Comparison of ENCODE assay signal across 1 cellular context in the genomic region with DNA sequence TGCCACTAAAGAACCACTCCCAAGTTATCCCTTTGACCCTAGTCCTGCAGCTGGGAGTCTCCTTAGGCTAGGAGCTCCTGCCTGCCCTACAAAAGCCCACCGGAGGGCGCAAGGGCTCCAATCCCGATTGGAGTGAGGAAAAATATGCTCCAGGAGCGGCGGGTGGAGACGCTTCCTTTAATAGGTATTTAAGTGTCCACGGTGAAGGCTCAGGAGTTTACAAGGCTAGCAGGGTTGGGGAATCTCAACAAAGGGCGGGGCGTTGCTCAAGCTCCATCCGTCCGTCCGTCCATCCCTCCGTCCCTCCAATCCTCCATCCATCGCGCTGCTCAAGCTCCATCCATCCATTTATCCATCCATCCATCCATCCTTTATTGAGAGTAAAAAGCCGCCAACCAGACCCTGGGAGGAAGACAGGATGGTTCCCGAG.
TF ChIP-seq lines count a peak whose summit lies in the region.

No MANE protein-coding gene starts in this region.

TF ChIP-seq in IMR-90, 13 proteins besides CTCF, POLR2A, EP300 and RAD21:
- peak; percentile 71; the same call in 1 of the 2 replicates for TF ChIP-seq CHD1 (IDR thresholded peaks at IDR 0.05; ENCODE audit: low read depth, low read length)
- no peak for TF ChIP-seq MAFK (IDR thresholded peaks at IDR 0.05; ENCODE audit: low read depth, low read length)
- TF ChIP-seq MXI1 (IDR thresholded peaks at IDR 0.05; ENCODE audit: borderline replicate concordance, low read depth, low read length) = no peak
- TF ChIP-seq SMC3 (IDR thresholded peaks at IDR 0.05; ENCODE audit: low read depth, low read length) = peak; percentile 83
TF ChIP-seq in IMR-90: peak in this region for 2.
